9 cellular contexts compared by ENCODE assay signal in genomic region chr12:53096089-53096741, GRCh38. TPM values are rescaled to one million over a fixed set of nuclear protein-coding genes. Genes with fewer than 3 reads are reported as not detected.
DNase-seq lines count a peak whose midpoint lies in the region; ATAC-seq and TF ChIP-seq lines count a peak whose summit lies in the region.
"Had no signal": no experiment of that assay in that cellular context is flagged by ENCODE, and none has a peak within 500 bp of the region (broad histone marks: within the 10 kb centered on the region; RNA-seq: fewer than 3 reads in every experiment).

No MANE protein-coding gene starts in this region.

- DNase-seq in GM03348 (ENCODE audit: low spot score), result peak; percentile 91
- DNase-seq in heart right ventricle, result peak; percentile 79 to 80
- peak; percentile 94 for DNase-seq in sigmoid colon
- no peak for DNase-seq in NCI-H2171 (lab: John Stamatoyannopoulos, UW)
- no peak for DNase-seq in NCI-H1092 treated with DMSO at 0.1 percent for 48 hours (lab: John Stamatoyannopoulos, UW)
- DNase-seq in stimulated activated CD4-positive, alpha-beta T cell treated with anti-CD3 and anti-CD28 coated beads, Interleukin-4, amount 100 ng/mL, for 24 hours, result no peak
- DNase-seq: NCI-H526 had no signal

- H3K36me3 ChIP-seq in heart right ventricle, result peaks cover 0 to 8% (median 0%) of the 10 kb centered on the region in 9 donors
- peaks cover 0 to 5% (median 0%) of the 10 kb centered on the region in 4 donors for H3K36me3 ChIP-seq in sigmoid colon

- TF ChIP-seq CTCF in WI38 (IDR thresholded peaks at IDR 0.05; ENCODE audit: low read depth, low read length) (no peak), heart right ventricle (IDR thresholded peaks at IDR 0.05) (no peak), sigmoid colon (IDR thresholded peaks at IDR 0.05) (no peak)

- H3K27ac ChIP-seq in heart right ventricle (peak overlapping the region; percentile 64 to 97 (median 90)), sigmoid colon (peak overlapping the region; percentile 77 to 93 (median 84))

- H3K27me3 ChIP-seq in heart right ventricle (peaks cover 0 to 4% (median 0%) of the 10 kb centered on the region in 7 donors), sigmoid colon (no peaks in the 10 kb centered on the region)

- peaks cover 10 to 50% (median 40%) of the 10 kb centered on the region in 9 donors for H3K4me1 ChIP-seq in heart right ventricle
- peaks cover 0 to 33% (median 29%) of the 10 kb centered on the region in 4 donors for H3K4me1 ChIP-seq in sigmoid colon

- no peaks in the 10 kb centered on the region for H3K9me3 ChIP-seq in heart right ventricle
- H3K9me3 ChIP-seq in sigmoid colon, result no peaks in the 10 kb centered on the region

- 43 to 67% methylated on average over 11 of the region's 11 CpGs for WGBS in heart right ventricle, 2 donors
- 42 to 65% methylated on average over 11 of the region's 11 CpGs for WGBS in sigmoid colon, 2 donors

- ATAC-seq in heart right ventricle, result peak; percentile 54 to 80 (median 72)
- ATAC-seq in HG03378 (IDR thresholded peaks at IDR 0.05; ENCODE audit: unreplicated experiment), result no peak

- no peak for TF ChIP-seq EP300 in sigmoid colon (IDR thresholded peaks at IDR 0.05)

- H3K4me3 ChIP-seq in WI38 (ENCODE audit: low read depth, low read length) (peak overlapping the region; percentile 72), heart right ventricle (peak overlapping the region in 7 of 10 donors; percentile 62 to 82 (median 68)), sigmoid colon (peak overlapping the region in 3 of 4 donors; percentile 57 to 69 (median 60))

- intact Hi-C loops in heart right ventricle (cut with DNase I), result loop anchor here in 5 of 10 donors (2.0 to 5.0 kb wide), 4 partner anchors 15 to 59 kb away; partner anchors contain the start of gene SPRYD3 (in 2 of the 5)
- intact Hi-C loops in sigmoid colon (cut with DNase I), result no loop called here

- no peak for TF ChIP-seq POLR2A in sigmoid colon (IDR thresholded peaks at IDR 0.05)

RNA-seq across cellular contexts. Expression of gene IGFBP6, which starts 1.3 kb away (rescaled TPM):
- total RNA-seq in heart right ventricle, result 10 to 100 TPM; 27.0 to 75.6 (median 37.7) TPM
- polyA plus RNA-seq in heart right ventricle, result 100 to 1,000 TPM in 1 of 2 donors, 10 to 100 TPM in 1; 61.5 to 182 TPM
- 100 to 1,000 TPM; 127 to 444 (median 384) TPM for total RNA-seq in sigmoid colon
- polyA plus RNA-seq in sigmoid colon, result 100 to 1,000 TPM in 1 of 3 donors, 10 to 100 TPM in 1, 1 to 10 TPM in 1; 3.0 to 133 (median 35.9) TPM

RNA-seq across cellular contexts. Expression of gene SOAT2, which starts 7.1 kb away (rescaled TPM):
- total RNA-seq in heart right ventricle (not detected), sigmoid colon (under 1 TPM in 2 of 4 donors, not detected in 2; 0.41 to 0.55 TPM)
- polyA plus RNA-seq in heart right ventricle (under 1 TPM in 1 of 2 donors, not detected in 1; 0.03 TPM), sigmoid colon (under 1 TPM in 1 of 3 donors, not detected in 2; 0.09 TPM)

RNA-seq across cellular contexts. Expression of gene SPRYD3, which starts 17.0 kb away (rescaled TPM):
- 10 to 100 TPM; 40.9 to 63.0 (median 47.4) TPM for total RNA-seq in heart right ventricle
- polyA plus RNA-seq in heart right ventricle, result 10 to 100 TPM; 20.5 to 63.9 TPM
- 10 to 100 TPM; 31.9 to 41.4 (median 35.7) TPM for total RNA-seq in sigmoid colon
- polyA plus RNA-seq in sigmoid colon, result 10 to 100 TPM; 20.1 to 33.4 (median 27.0) TPM

RNA-seq across cellular contexts. Expression of gene TNS2, which starts 46.4 kb away (rescaled TPM):
- total RNA-seq in heart right ventricle, result 100 to 1,000 TPM in 3 of 10 donors, 10 to 100 TPM in 7; 60.6 to 139 (median 77.1) TPM
- 100 to 1,000 TPM in 1 of 2 donors, 10 to 100 TPM in 1; 68.1 to 364 TPM for polyA plus RNA-seq in heart right ventricle
- 100 to 1,000 TPM; 109 to 117 (median 113) TPM for total RNA-seq in sigmoid colon
- polyA plus RNA-seq in sigmoid colon, result 10 to 100 TPM; 12.5 to 60.1 (median 47.4) TPM

Comparison
In these comparisons a context has a peak if more than half of its experiments do, and no peak if none do; other contexts are left out.
1. DNase-seq: peak in GM03348 (single experiment), heart right ventricle (2 of 2) and sigmoid colon (single experiment); none in NCI-H2171 (single experiment), NCI-H1092 treated with DMSO at 0.1 percent for 48 hours (single experiment) and stimulated activated CD4-positive, alpha-beta T cell treated with anti-CD3 and anti-CD28 coated beads, Interleukin-4, amount 100 ng/mL, for 24 hours (single experiment).
2. Peak in every context shown above with its lines, with median percentiles within 50 percentile points of each other: H3K4me3 ChIP-seq.